Comparison of ENCODE assay signal across 10 cellular contexts in genomic region chr2:6896930-6897759, GRCh38. TPM values are rescaled to one million over a fixed set of nuclear protein-coding genes. Genes with fewer than 3 reads are reported as not detected.
A peak's percentile ranks its signal among the peaks of the same experiment; 100 is the strongest.
DNase-seq lines count a peak whose midpoint lies in the region; ATAC-seq and TF ChIP-seq lines count a peak whose summit lies in the region.
"Had no signal": no experiment of that assay in that cellular context is flagged by ENCODE, and none has a peak within 500 bp of the region (broad histone marks: within the 10 kb centered on the region; RNA-seq: fewer than 3 reads in every experiment).

No MANE protein-coding gene starts in this region.

- no peaks in the 10 kb centered on the region for H3K36me3 Mint-ChIP-seq in MCF 10A (ENCODE audit: insufficient read depth, unreplicated experiment)

- H3K27ac Mint-ChIP-seq in MCF 10A (ENCODE audit: low read depth, unreplicated experiment): no peak overlapping the region

- no peak overlapping the region for H3K4me3 Mint-ChIP-seq in MCF 10A (ENCODE audit: unreplicated experiment)
- H3K4me3 Mint-ChIP-seq: naive thymus-derived CD8-positive, alpha-beta T cell had no signal

- POLR2A ChIA-PET in MCF 10A (lab: Yijun Ruan, JAX): interaction anchor here (0.8 to 1.9 kb wide), 2 partner anchors 10 to 128 kb away, joined by 3 to 6 read pairs; no protein-coding TSS in a partner anchor

- no peaks in the 10 kb centered on the region for H3K4me1 Mint-ChIP-seq in MCF 10A (ENCODE audit: insufficient read depth, unreplicated experiment)

- peak; percentile 33 for TF ChIP-seq CTCF in MCF 10A (IDR thresholded peaks at IDR 0.05; ENCODE audit: unreplicated experiment)

- intact Hi-C loops in MCF 10A (cut with micrococcal nuclease): loop anchor here (1.0 to 2.0 kb wide), 2 partner anchors 147 to 188 kb away; no protein-coding TSS in a partner anchor

- CTCF ChIA-PET in MCF 10A (lab: Yijun Ruan, JAX): interaction anchor here (0.6 to 7.1 kb wide), 25 partner anchors 9 to 845 kb away, joined by 3 to 96 read pairs (median 4); no protein-coding TSS in a partner anchor

- ATAC-seq in GM21723 (IDR thresholded peaks at IDR 0.05; ENCODE audit: unreplicated experiment): peak; percentile 72
- peak; percentile 83 for ATAC-seq in left lobe of liver
- no peak for ATAC-seq in HG02973 (IDR thresholded peaks at IDR 0.05; ENCODE audit: unreplicated experiment)
- no peak for ATAC-seq in HG03460 (IDR thresholded peaks at IDR 0.05; ENCODE audit: unreplicated experiment)

- peaks cover 68% of the 10 kb centered on the region for H3K27me3 Mint-ChIP-seq in MCF 10A (ENCODE audit: insufficient read depth, unreplicated experiment)
- H3K27me3 Mint-ChIP-seq: naive thymus-derived CD8-positive, alpha-beta T cell had no signal

- in situ Hi-C loops in Caki2 (cut with HindIII; ENCODE audit: low pct_unique_long_range_greater_than_20kb, low sequenced_read_pairs): no loop called here

- DNase-seq in Caki2 (ENCODE audit: low read depth): peak; percentile 25
- DNase-seq in NCI-H774 (lab: John Stamatoyannopoulos, UW): peak; percentile 14
- DNase-seq in MCF 10A (ENCODE audit: unreplicated experiment): peak; percentile 46
- DNase-seq in left lobe of liver (ENCODE audit: low spot score): no peak
- DNase-seq in cortex of kidney (lab: John Stamatoyannopoulos, UW): no peak

- H3K9me3 Mint-ChIP-seq in MCF 10A (ENCODE audit: unreplicated experiment): peaks cover 4% of the 10 kb centered on the region

- BruUV-seq in MCF 10A (replicated peaks; lab: Mats Ljungman, UMichigan): no TSS peak

RNA-seq across cellular contexts. Expression of gene RSAD2, which starts 19.6 kb away (rescaled TPM):
- 0.75 and 7.7 TPM in 2 replicates for total RNA-seq in Caki2 (2014; rRNA removed; shearing (Covaris generic); ENCODE audit: low replicate concordance)
- total RNA-seq in MCF 10A (2022) (0.09 TPM in 1 of 2 replicates, not detected in the other), left lobe of liver (1.6 TPM)
- total RNA-seq: SJSA1 had no signal

RNA-seq across cellular contexts. Expression of gene RNF144A, which starts 20.1 kb away (rescaled TPM):
- 5.0 and 19.5 TPM in 2 replicates for total RNA-seq in Caki2 (2014; rRNA removed; shearing (Covaris generic); ENCODE audit: low replicate concordance)
- total RNA-seq in MCF 10A (2022): 0.21 and 0.47 TPM in 2 replicates
- total RNA-seq in left lobe of liver: 3.2 TPM

RNA-seq across cellular contexts. Expression of gene CMPK2, which starts 31.4 kb away (rescaled TPM):
- 4.2 and 10.7 TPM in 2 replicates for total RNA-seq in Caki2 (2014; rRNA removed; shearing (Covaris generic); ENCODE audit: low replicate concordance)
- total RNA-seq in MCF 10A (2022) (0.40 TPM in 1 of 2 replicates, not detected in the other), left lobe of liver (3.2 TPM)

Comparison
In these comparisons a context has a peak if more than half of its experiments do, and no peak if none do; other contexts are left out.
1. DNase-seq: peak in Caki2 (single experiment), NCI-H774 (single experiment) and MCF 10A (single experiment); none in left lobe of liver (single experiment) and cortex of kidney (single experiment).
2. ATAC-seq: peak in GM21723 (single experiment) and left lobe of liver (single experiment); none in HG02973 (single experiment) and HG03460 (single experiment).